8 cellular contexts compared by ENCODE assay signal in the genomic region with DNA sequence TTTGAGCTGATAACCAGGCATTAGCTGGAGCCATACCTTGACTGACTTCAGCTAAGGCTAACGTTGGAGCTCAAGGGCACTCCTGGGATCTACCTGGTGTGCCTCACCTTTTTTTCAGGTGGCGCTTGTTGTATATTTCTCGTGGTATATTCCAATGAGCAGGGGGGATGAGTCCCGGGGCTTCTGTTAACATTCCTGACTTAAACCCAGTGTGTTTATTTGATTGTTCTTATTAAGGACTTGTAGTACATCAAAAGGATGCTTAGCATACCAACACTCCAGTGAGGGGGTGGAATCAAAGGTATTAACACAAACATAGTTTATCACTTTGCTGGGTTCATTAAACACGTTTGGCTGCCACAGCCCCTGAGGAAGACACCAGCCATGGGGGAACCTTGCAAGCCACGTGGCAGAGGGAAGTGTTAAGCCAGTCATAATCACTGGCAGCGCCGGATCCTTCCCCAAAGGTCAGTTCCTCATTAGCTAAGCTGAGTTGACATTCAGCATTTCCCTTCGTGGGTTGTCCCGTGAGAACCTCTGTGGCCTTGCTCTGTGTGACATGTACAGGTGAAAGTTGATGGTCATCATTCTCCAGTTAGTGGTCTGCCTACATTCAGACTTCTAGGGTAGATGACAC.
A peak's percentile ranks its signal among the peaks of the same experiment; 100 is the strongest.
DNase-seq lines count a peak whose midpoint lies in the region; ATAC-seq lines count a peak whose summit lies in the region.

No MANE protein-coding gene starts in this region.

- H3K36me3 ChIP-seq in subcutaneous abdominal adipose tissue (ENCODE audit: control insufficient read depth in 5 of 5, insufficient read depth in 5 of 5, low read length in 5 of 5), result peaks cover 0 to 41% (median 21%) of the 10 kb centered on the region in 5 donors

- H3K4me3 ChIP-seq in subcutaneous abdominal adipose tissue (ENCODE audit: low read depth in 1 of 5, low read length in 5 of 5), result no peak overlapping the region

- DNase-seq in activated naive CD8-positive, alpha-beta T cell treated with anti-CD3 and anti-CD28 coated beads, Interleukin-2, amount 10 ng/mL, durations not matched to agents 7 days and 5 days, result no peak
- no peak for DNase-seq in NCI-H1092 (lab: John Stamatoyannopoulos, UW)
- no peak for DNase-seq in NCI-H187 (lab: John Stamatoyannopoulos, UW)
- DNase-seq in activated CD4-positive, alpha-beta T cell treated with anti-CD3 and anti-CD28 coated beads for 48 hours, result no peak

- peaks cover 47 to 69% (median 66%) of the 10 kb centered on the region in 5 donors for H3K4me1 ChIP-seq in subcutaneous abdominal adipose tissue (ENCODE audit: control insufficient read depth in 5 of 5, insufficient read depth in 5 of 5, low read length in 5 of 5)

- peak; percentile 42 for ATAC-seq in GM18907 (IDR thresholded peaks at IDR 0.05; ENCODE audit: unreplicated experiment)
- peak; percentile 43 for ATAC-seq in HG03469 (IDR thresholded peaks at IDR 0.05; ENCODE audit: unreplicated experiment)
- no peak for ATAC-seq in activated naive CD8-positive, alpha-beta T cell treated with anti-CD3 and anti-CD28 coated beads, Interleukin-2, amount 10 ng/mL, durations not matched to agents 7 days and 5 days (ENCODE audit: low read depth)

- H3K27ac ChIP-seq in layer of hippocampus (ENCODE audit: low read depth, low read length) (peak overlapping the region; percentile 95), subcutaneous abdominal adipose tissue (ENCODE audit: low read depth, low read length) (peak overlapping the region; percentile 99)

- peak overlapping the region; percentile 4 to 60 (median 58) for H3K9ac ChIP-seq in subcutaneous abdominal adipose tissue (ENCODE audit: low read length in 5 of 5)

- no peaks in the 10 kb centered on the region for H3K9me3 Mint-ChIP-seq in activated naive CD8-positive, alpha-beta T cell treated with anti-CD3 and anti-CD28 coated beads, Interleukin-2, amount 10 ng/mL, durations not matched to agents 7 days and 5 days

- peaks cover 19% of the 10 kb centered on the region for H3K4me1 Mint-ChIP-seq in activated naive CD8-positive, alpha-beta T cell treated with anti-CD3 and anti-CD28 coated beads, Interleukin-2, amount 10 ng/mL, durations not matched to agents 7 days and 5 days

- no peaks in the 10 kb centered on the region for H3K27me3 Mint-ChIP-seq in activated naive CD8-positive, alpha-beta T cell treated with anti-CD3 and anti-CD28 coated beads, Interleukin-2, amount 10 ng/mL, durations not matched to agents 7 days and 5 days

- H3K9me3 ChIP-seq in subcutaneous abdominal adipose tissue (ENCODE audit: control insufficient read depth in 5 of 5, low read length in 5 of 5), result no peaks in the 10 kb centered on the region

- peaks cover 15% of the 10 kb centered on the region for H3K36me3 Mint-ChIP-seq in activated naive CD8-positive, alpha-beta T cell treated with anti-CD3 and anti-CD28 coated beads, Interleukin-2, amount 10 ng/mL, durations not matched to agents 7 days and 5 days

- POLR2A ChIA-PET in activated naive CD8-positive, alpha-beta T cell treated with anti-CD3 and anti-CD28 coated beads, Interleukin-2, amount 10 ng/mL, durations not matched to agents 7 days and 5 days (lab: Charles Lee), result no interaction called here

- H3K4me3 Mint-ChIP-seq in activated naive CD8-positive, alpha-beta T cell treated with anti-CD3 and anti-CD28 coated beads, Interleukin-2, amount 10 ng/mL, durations not matched to agents 7 days and 5 days, result no peak overlapping the region

- peak overlapping the region; percentile 62 for H3K27ac Mint-ChIP-seq in activated naive CD8-positive, alpha-beta T cell treated with anti-CD3 and anti-CD28 coated beads, Interleukin-2, amount 10 ng/mL, durations not matched to agents 7 days and 5 days

- no peaks in the 10 kb centered on the region for H3K27me3 ChIP-seq in layer of hippocampus (ENCODE audit: control insufficient read depth, insufficient read depth, low read length)
- H3K27me3 ChIP-seq in subcutaneous abdominal adipose tissue (ENCODE audit: control insufficient read depth in 5 of 5, insufficient read depth in 4 of 5, low read length in 5 of 5), result no peaks in the 10 kb centered on the region
